8 cellular contexts compared by ENCODE assay signal in genomic region chr5:157511656-157512644, GRCh38. TPM values are rescaled to one million over a fixed set of nuclear protein-coding genes. Genes with fewer than 3 reads are reported as not detected.
DNase-seq lines count a peak whose midpoint lies in the region; TF ChIP-seq lines count a peak whose summit lies in the region.

No MANE protein-coding gene starts in this region.

- CTCF ChIA-PET in activated naive CD4-positive, alpha-beta T cell treated with anti-CD3 and anti-CD28 coated beads for 36 hours (lab: Charles Lee): no interaction called here

- intact Hi-C loops in activated naive CD4-positive, alpha-beta T cell treated with anti-CD3 and anti-CD28 coated beads for 36 hours (cut with micrococcal nuclease): no loop called here
- intact Hi-C loops in activated CD4-positive, alpha-beta T cell treated with anti-CD3 and anti-CD28 coated beads, Interleukin-2, amount 10 ng/mL, durations not matched to agents 24 days and 14 days (cut with micrococcal nuclease): no loop called here

- peak; percentile 51 for DNase-seq in activated naive CD4-positive, alpha-beta T cell treated with anti-CD3 and anti-CD28 coated beads for 36 hours
- no peak for DNase-seq in activated naive CD4-positive, alpha-beta T cell (lab: John Stamatoyannopoulos, UW)
- peak; percentile 68 for DNase-seq in activated CD4-positive, alpha-beta T cell treated with anti-CD3 and anti-CD28 coated beads, Interleukin-2, amount 10 ng/mL, durations not matched to agents 24 days and 14 days
- DNase-seq in fibroblast of the aortic adventitia (ENCODE audit: low read depth): peak; percentile 99
- DNase-seq in occipital lobe (lab: John Stamatoyannopoulos, UW): peak; percentile 55
- no peak for DNase-seq in SK-N-DZ (ENCODE audit: low spot score)
- no peak for DNase-seq in retina
- no peak for DNase-seq in NCI-H1436 (lab: John Stamatoyannopoulos, UW)

- peaks cover 15% of the 10 kb centered on the region for H3K36me3 Mint-ChIP-seq in activated naive CD4-positive, alpha-beta T cell treated with anti-CD3 and anti-CD28 coated beads for 36 hours (ENCODE audit: low read depth)
- peaks cover 83% of the 10 kb centered on the region for H3K36me3 Mint-ChIP-seq in activated CD4-positive, alpha-beta T cell treated with anti-CD3 and anti-CD28 coated beads, Interleukin-2, amount 10 ng/mL, durations not matched to agents 24 days and 14 days (ENCODE audit: low read depth)

- no peaks in the 10 kb centered on the region for H3K9me3 Mint-ChIP-seq in activated naive CD4-positive, alpha-beta T cell treated with anti-CD3 and anti-CD28 coated beads for 36 hours
- H3K9me3 Mint-ChIP-seq in activated CD4-positive, alpha-beta T cell treated with anti-CD3 and anti-CD28 coated beads, Interleukin-2, amount 10 ng/mL, durations not matched to agents 24 days and 14 days: no peaks in the 10 kb centered on the region

- H3K4me3 ChIP-seq in fibroblast of the aortic adventitia (ENCODE audit: low read depth, low read length): no peak overlapping the region

- H3K27me3 Mint-ChIP-seq in activated naive CD4-positive, alpha-beta T cell treated with anti-CD3 and anti-CD28 coated beads for 36 hours (ENCODE audit: low read depth): no peaks in the 10 kb centered on the region
- no peaks in the 10 kb centered on the region for H3K27me3 Mint-ChIP-seq in activated CD4-positive, alpha-beta T cell treated with anti-CD3 and anti-CD28 coated beads, Interleukin-2, amount 10 ng/mL, durations not matched to agents 24 days and 14 days

- no peak for TF ChIP-seq CTCF in fibroblast of the aortic adventitia (IDR thresholded peaks at IDR 0.05; ENCODE audit: insufficient read depth, low read length)

- no peak overlapping the region for H3K4me3 Mint-ChIP-seq in activated naive CD4-positive, alpha-beta T cell treated with anti-CD3 and anti-CD28 coated beads for 36 hours
- H3K4me3 Mint-ChIP-seq in activated CD4-positive, alpha-beta T cell treated with anti-CD3 and anti-CD28 coated beads, Interleukin-2, amount 10 ng/mL, durations not matched to agents 24 days and 14 days: no peak overlapping the region

- peaks cover 2% of the 10 kb centered on the region for H3K4me1 Mint-ChIP-seq in activated naive CD4-positive, alpha-beta T cell treated with anti-CD3 and anti-CD28 coated beads for 36 hours (ENCODE audit: low read depth)
- peaks cover 60% of the 10 kb centered on the region for H3K4me1 Mint-ChIP-seq in activated CD4-positive, alpha-beta T cell treated with anti-CD3 and anti-CD28 coated beads, Interleukin-2, amount 10 ng/mL, durations not matched to agents 24 days and 14 days

- no peak overlapping the region for H3K27ac Mint-ChIP-seq in activated naive CD4-positive, alpha-beta T cell treated with anti-CD3 and anti-CD28 coated beads for 36 hours
- H3K27ac Mint-ChIP-seq in activated CD4-positive, alpha-beta T cell treated with anti-CD3 and anti-CD28 coated beads, Interleukin-2, amount 10 ng/mL, durations not matched to agents 24 days and 14 days: peak overlapping the region; percentile 73

RNA-seq across cellular contexts. Expression of gene NIPAL4, which starts 51.9 kb away (rescaled TPM):
- total RNA-seq in activated naive CD4-positive, alpha-beta T cell treated with anti-CD3 and anti-CD28 coated beads for 36 hours: 10 to 100 TPM; 10.1 TPM
- total RNA-seq in activated CD4-positive, alpha-beta T cell treated with anti-CD3 and anti-CD28 coated beads, Interleukin-2, amount 10 ng/mL, durations not matched to agents 24 days and 14 days: 2.2 and 2.7 TPM in 2 replicates
- total RNA-seq in fibroblast of the aortic adventitia (ENCODE audit: low replicate concordance) (under 0.01 TPM in 1 of 2 replicates, not detected in the other), occipital lobe (not detected)
- polyA plus RNA-seq in SK-N-DZ (2014; cell fraction: cytosol; rRNA removed): not detected in 2 replicates
- not detected in 2 replicates for polyA plus RNA-seq in SK-N-DZ (2014; cell fraction: nucleus; rRNA removed)

Comparison
In these comparisons a context has a peak if more than half of its experiments do, and no peak if none do; other contexts are left out.
1. DNase-seq: peak in activated naive CD4-positive, alpha-beta T cell treated with anti-CD3 and anti-CD28 coated beads for 36 hours (single experiment), activated CD4-positive, alpha-beta T cell treated with anti-CD3 and anti-CD28 coated beads, Interleukin-2, amount 10 ng/mL, durations not matched to agents 24 days and 14 days (single experiment), fibroblast of the aortic adventitia (single experiment) and occipital lobe (single experiment); none in activated naive CD4-positive, alpha-beta T cell (0 of 4), SK-N-DZ (single experiment), retina (single experiment) and NCI-H1436 (single experiment).